ENCODE assay signal across 23 cellular contexts in the genomic region with DNA sequence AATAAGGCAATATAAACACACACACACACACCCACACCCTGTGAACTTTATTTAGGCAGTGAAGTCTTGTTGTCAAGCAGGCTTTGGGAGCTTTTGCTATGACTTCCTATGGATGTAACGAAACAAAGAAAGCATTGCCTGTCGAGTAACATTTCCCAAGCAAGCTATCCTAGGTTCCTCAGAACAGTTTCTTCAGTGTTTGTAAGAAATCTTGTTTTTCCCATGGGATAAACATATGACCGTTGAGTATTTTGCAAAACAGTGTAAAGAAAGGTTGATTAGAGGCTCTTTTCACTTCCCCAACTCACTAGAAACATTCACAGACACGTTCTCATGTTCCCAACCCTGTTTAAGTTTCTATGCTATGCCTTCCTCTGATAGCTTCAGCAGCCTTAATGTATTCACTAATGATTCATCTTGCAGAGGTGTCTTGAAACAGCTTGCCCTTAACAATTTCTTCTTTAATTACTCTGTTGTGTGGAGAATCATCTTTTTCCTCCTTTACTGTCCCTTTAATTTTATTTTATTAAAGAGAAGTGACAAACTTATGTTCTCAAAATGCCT.
"Had no signal": no experiment of that assay in that cellular context is flagged by ENCODE, and none has a peak within 500 bp of the region (broad histone marks: within the 10 kb centered on the region; RNA-seq: fewer than 3 reads in every experiment).

No MANE protein-coding gene starts in this region.

- H3K27ac ChIP-seq: ascending aorta, brain microvascular endothelial cell, esophagus muscularis mucosa, gastroesophageal sphincter, left ventricle myocardium inferior, pancreas, psoas muscle, upper lobe of left lung had no signal

- H3K9me3 ChIP-seq: ascending aorta, esophagus muscularis mucosa, gastroesophageal sphincter, pancreas, psoas muscle, upper lobe of left lung had no signal

- H3K36me3 ChIP-seq: ascending aorta, brain microvascular endothelial cell, esophagus muscularis mucosa, gastroesophageal sphincter, left ventricle myocardium inferior, pancreas, upper lobe of left lung had no signal

- H3K4me3 ChIP-seq: ascending aorta, esophagus muscularis mucosa, gastroesophageal sphincter, left ventricle myocardium inferior, pancreas, psoas muscle, upper lobe of left lung had no signal

- H3K27me3 ChIP-seq: ascending aorta, brain microvascular endothelial cell, esophagus muscularis mucosa, gastroesophageal sphincter, pancreas, upper lobe of left lung had no signal

- H3K4me1 ChIP-seq: ascending aorta, esophagus muscularis mucosa, gastroesophageal sphincter, left ventricle myocardium inferior, pancreas, psoas muscle, upper lobe of left lung had no signal

- ATAC-seq: activated CD4-positive, alpha-beta T cell treated with anti-CD3 and anti-CD28 coated beads for 36 hours; gastroesophageal sphincter; natural killer cell; pancreas; psoas muscle; right cardiac atrium; stimulated activated naive CD8-positive, alpha-beta T cell treated with anti-CD3 and anti-CD28 coated beads, Interleukin-15, Interleukin-2, amounts not matched to agents 100 U/mL and 50 U/mL, for 24 hours had no signal

- DNase-seq: activated B cell treated with CpG ODN at 0.5 μM for 24 hours; activated CD4-positive, alpha-beta memory T cell treated with anti-CD3 and anti-CD28 coated beads for 36 hours; activated CD4-positive, alpha-beta T cell treated with anti-CD3 and anti-CD28 coated beads for 36 hours; activated effector memory CD4-positive, alpha-beta T cell treated with anti-CD3 and anti-CD28 coated beads, Interleukin-2, amount 50 U/mL, for 16 hours; activated naive CD4-positive, alpha-beta T cell treated with anti-CD3 and anti-CD28 coated beads, Interleukin-2, amount 50 U/mL, for 16 hours; brain microvascular endothelial cell; central memory CD4-positive, alpha-beta T cell; dermis blood vessel endothelial cell; effector CD8-positive, alpha-beta T cell; head of caudate nucleus; left ventricle myocardium inferior; midbrain; natural killer cell; pancreas; psoas muscle; right cardiac atrium; stimulated activated CD4-positive, alpha-beta T cell treated with anti-CD3 and anti-CD28 coated beads, Interleukin-4, amount 100 ng/mL, for 24 hours; stimulated activated naive CD8-positive, alpha-beta T cell treated with anti-CD3 and anti-CD28 coated beads, Interleukin-15, Interleukin-2, amounts not matched to agents 100 U/mL and 50 U/mL, for 24 hours; T-helper 9 cell; upper lobe of left lung had no signal
